Comparison of ENCODE assay signal across 4 cellular contexts in the genomic region with DNA sequence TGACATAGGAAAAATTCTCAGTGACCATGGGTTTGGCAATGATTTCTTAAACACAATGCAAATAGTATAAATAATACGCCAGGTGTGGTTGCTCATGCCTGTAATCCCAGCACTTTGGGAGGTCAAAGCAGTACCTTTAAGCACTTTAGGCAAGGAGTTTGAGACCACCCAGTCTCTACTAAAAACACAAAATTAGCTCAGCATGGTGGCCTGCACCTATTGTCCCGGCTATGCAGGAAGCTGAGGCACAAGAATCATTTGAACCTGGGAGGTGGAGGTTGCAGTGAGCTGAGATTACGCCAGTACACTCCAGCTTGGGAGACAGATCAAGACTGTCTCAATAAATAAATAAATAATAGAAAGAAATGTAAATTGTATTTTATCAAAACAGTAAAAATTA.
"Had no signal": no experiment of that assay in that cellular context is flagged by ENCODE, and none has a peak within 500 bp of the region (broad histone marks: within the 10 kb centered on the region; RNA-seq: fewer than 3 reads in every experiment).

No MANE protein-coding gene starts in this region.

- DNase-seq: GM23248, H9, HCEC 1CT, IMR-90 had no signal

- H3K4me3 ChIP-seq: GM23248 had no signal

- H3K4me3 Mint-ChIP-seq: H9 had no signal

- H3K9ac ChIP-seq: GM23248 had no signal

- H2AFZ ChIP-seq: GM23248 had no signal

- H3K27ac ChIP-seq: GM23248 had no signal
